In the genomic region with DNA sequence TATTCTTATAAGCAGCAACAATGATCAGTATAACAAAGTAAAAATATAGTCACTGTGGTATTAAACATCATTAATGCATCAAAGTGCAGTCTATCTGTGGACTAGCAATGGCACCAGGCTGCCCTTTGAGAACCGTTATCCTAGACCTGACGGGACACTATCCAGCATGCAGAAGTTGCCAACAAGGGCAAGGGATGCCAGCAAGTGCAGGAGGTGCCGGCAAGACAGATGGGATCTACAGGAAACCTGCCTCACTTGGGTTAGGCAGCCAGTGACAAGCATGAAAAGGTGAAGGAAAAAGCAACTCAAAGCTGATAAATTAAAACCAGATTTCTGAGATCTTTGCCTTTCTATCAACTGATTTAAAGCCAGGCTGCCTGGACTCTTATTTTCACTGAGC, we compare ENCODE assay signal across 13 cellular contexts.
A peak's percentile ranks its signal among the peaks of the same experiment; 100 is the strongest.
DNase-seq lines count a peak whose midpoint lies in the region; ATAC-seq and TF ChIP-seq lines count a peak whose summit lies in the region.
"Had no signal": no experiment of that assay in that cellular context is flagged by ENCODE, and none has a peak within 500 bp of the region (broad histone marks: within the 10 kb centered on the region; RNA-seq: fewer than 3 reads in every experiment).

No MANE protein-coding gene starts in this region.

- H3K4me3 ChIP-seq in esophagus muscularis mucosa (no peak overlapping the region), thoracic aorta (peak overlapping the region; percentile 27), BE2C (ENCODE audit: low read depth, low read length) (no peak overlapping the region), hepatocyte (no peak overlapping the region)
- H3K4me3 ChIP-seq: GM12878, HAP-1 had no signal

- H3K9me2 ChIP-seq in hepatocyte (replicated peaks; ENCODE audit: insufficient read depth), result no peaks in the 10 kb centered on the region

- peak; percentile 57 for ATAC-seq in SK-N-SH treated with all-trans-retinoic acid at 6 μM for 48 hours
- no peak for ATAC-seq in thoracic aorta (ENCODE audit: insufficient number of reproducible peaks, low FRiP score, low read depth)
- no peak for ATAC-seq in HG03457 (IDR thresholded peaks at IDR 0.05; ENCODE audit: unreplicated experiment)
- ATAC-seq: GM12878, HepG2 had no signal

- no peaks in the 10 kb centered on the region for H4K20me1 ChIP-seq in hepatocyte (ENCODE audit: insufficient read depth, poor library complexity, severe bottlenecking)

- peak; percentile 80 to 90 for DNase-seq in NCI-H446 (lab: John Stamatoyannopoulos, UW)
- no peak for DNase-seq in esophagus muscularis mucosa (ENCODE audit: extremely low spot score)
- no peak for DNase-seq in thoracic aorta (ENCODE audit: low spot score)
- DNase-seq in BE2C, result no peak
- DNase-seq in hepatocyte (ENCODE audit: low spot score), result no peak
- DNase-seq: CD4-positive, alpha-beta memory T cell; DND-41 had no signal

- H3K79me2 ChIP-seq in hepatocyte, result no peaks in the 10 kb centered on the region

- H3K9me3 ChIP-seq in esophagus muscularis mucosa, result no peaks in the 10 kb centered on the region
- H3K9me3 ChIP-seq in thoracic aorta, result no peaks in the 10 kb centered on the region
- no peaks in the 10 kb centered on the region for H3K9me3 ChIP-seq in BE2C
- no peaks in the 10 kb centered on the region for H3K9me3 ChIP-seq in hepatocyte (ENCODE audit: low read depth)
- H3K9me3 ChIP-seq: HAP-1 had no signal

- H2AFZ ChIP-seq in hepatocyte, result no peak overlapping the region

- TF ChIP-seq EP300 in esophagus muscularis mucosa (IDR thresholded peaks at IDR 0.05), result no peak

- H3K27me3 ChIP-seq in esophagus muscularis mucosa, result no peaks in the 10 kb centered on the region
- H3K27me3 ChIP-seq in thoracic aorta (replicated peaks; ENCODE audit: insufficient read depth), result no peaks in the 10 kb centered on the region
- H3K27me3 ChIP-seq in BE2C, result no peaks in the 10 kb centered on the region
- no peaks in the 10 kb centered on the region for H3K27me3 ChIP-seq in hepatocyte

- TF ChIP-seq POLR2A in esophagus muscularis mucosa (IDR thresholded peaks at IDR 0.05; ENCODE audit: low read depth), result no peak

- TF ChIP-seq CTCF in esophagus muscularis mucosa (IDR thresholded peaks at IDR 0.05) (no peak), thoracic aorta (IDR thresholded peaks at IDR 0.05) (no peak), BE2C (IDR thresholded peaks at IDR 0.05; ENCODE audit: low read depth, low read length) (no peak), hepatocyte (IDR thresholded peaks at IDR 0.05; ENCODE audit: poor library complexity) (no peak)

- H3K27ac ChIP-seq in esophagus muscularis mucosa (replicated peaks in 1 of 4) (peak overlapping the region in 3 of 4 donors; percentile 6 to 37 (median 37)), thoracic aorta (peak overlapping the region; percentile 16 to 45), hepatocyte (no peak overlapping the region)
- H3K27ac ChIP-seq: C4-2B had no signal

- WGBS in esophagus muscularis mucosa, result 33% methylated on average over 3 of the region's 3 CpGs
- WGBS in hepatocyte (ENCODE audit: low lambda C conversion rate, missing lambda C conversion rate), result 88% methylated on average over 3 of the region's 3 CpGs

- intact Hi-C loops in esophagus muscularis mucosa (cut with DNase I), result no loop called here

- no peaks in the 10 kb centered on the region for H3K36me3 ChIP-seq in esophagus muscularis mucosa
- H3K36me3 ChIP-seq in thoracic aorta, result no peaks in the 10 kb centered on the region
- no peaks in the 10 kb centered on the region for H3K36me3 ChIP-seq in BE2C
- H3K36me3 ChIP-seq in hepatocyte (replicated peaks; ENCODE audit: insufficient read depth, low read depth), result no peaks in the 10 kb centered on the region
- H3K36me3 ChIP-seq: HAP-1 had no signal

- H3K4me1 ChIP-seq in esophagus muscularis mucosa (peaks cover 0 to 23% (median 14%) of the 10 kb centered on the region in 4 donors), thoracic aorta (ENCODE audit: control insufficient read depth in 1 of 2, low read depth in 2 of 2) (peaks cover 15 to 33% of the 10 kb centered on the region in 2 donors), BE2C (no peaks in the 10 kb centered on the region), hepatocyte (ENCODE audit: insufficient read depth) (no peaks in the 10 kb centered on the region)
- H3K4me1 ChIP-seq: HAP-1 had no signal

- no peak overlapping the region for H3K4me2 ChIP-seq in hepatocyte

TF ChIP-seq in SK-N-SH treated with all-trans-retinoic acid at 6 μM for 48 hours, 23 proteins besides CTCF, POLR2A, EP300 and RAD21:
- TF ChIP-seq ZC3H10 (CRISPR knock-in tag; IDR thresholded peaks at IDR 0.05), result no peak
TF ChIP-seq in SK-N-SH treated with all-trans-retinoic acid at 6 μM for 48 hours: peak in this region for 0.

Comparison
In these comparisons a context has a peak if more than half of its experiments do, and no peak if none do; other contexts are left out.
1. DNase-seq: peak in NCI-H446 (2 of 2); none in esophagus muscularis mucosa (single experiment), thoracic aorta (single experiment), BE2C (single experiment) and hepatocyte (single experiment).